Comparison of ENCODE assay signal across 1 cellular context in the genomic region with DNA sequence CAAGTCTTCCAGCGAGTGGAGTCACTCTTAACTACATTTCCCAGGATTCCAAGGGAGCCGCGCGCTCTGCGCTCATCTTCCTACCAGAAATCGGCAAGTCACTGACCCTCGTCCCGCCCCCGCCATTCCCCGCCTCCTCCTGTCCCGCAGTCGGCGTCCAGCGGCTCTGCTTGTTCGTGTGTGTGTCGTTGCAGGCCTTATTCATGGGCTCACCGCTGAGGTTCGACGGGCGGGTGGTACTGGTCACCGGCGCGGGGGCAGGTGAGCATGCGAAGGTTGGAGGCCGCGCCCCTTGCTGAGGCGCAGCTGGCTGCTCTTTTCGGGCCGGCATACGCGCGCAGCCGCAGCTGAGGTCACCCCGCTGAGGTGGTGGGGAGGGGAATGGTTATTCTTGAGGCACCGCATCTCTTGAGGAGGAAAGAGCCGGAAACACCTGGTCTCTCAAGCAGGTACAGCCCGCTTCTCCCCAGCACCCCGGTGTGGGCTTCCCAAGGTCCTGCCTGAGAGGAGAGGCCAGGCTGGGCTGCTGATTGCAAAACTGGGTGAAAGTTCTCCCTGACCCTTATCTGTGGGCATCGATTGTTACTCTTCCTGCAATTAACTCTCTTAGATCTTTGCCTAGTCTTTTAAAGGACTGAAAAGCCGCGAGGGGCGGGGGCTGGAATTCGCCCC.
TF ChIP-seq lines count a peak whose summit lies in the region.

A gene with protein sequence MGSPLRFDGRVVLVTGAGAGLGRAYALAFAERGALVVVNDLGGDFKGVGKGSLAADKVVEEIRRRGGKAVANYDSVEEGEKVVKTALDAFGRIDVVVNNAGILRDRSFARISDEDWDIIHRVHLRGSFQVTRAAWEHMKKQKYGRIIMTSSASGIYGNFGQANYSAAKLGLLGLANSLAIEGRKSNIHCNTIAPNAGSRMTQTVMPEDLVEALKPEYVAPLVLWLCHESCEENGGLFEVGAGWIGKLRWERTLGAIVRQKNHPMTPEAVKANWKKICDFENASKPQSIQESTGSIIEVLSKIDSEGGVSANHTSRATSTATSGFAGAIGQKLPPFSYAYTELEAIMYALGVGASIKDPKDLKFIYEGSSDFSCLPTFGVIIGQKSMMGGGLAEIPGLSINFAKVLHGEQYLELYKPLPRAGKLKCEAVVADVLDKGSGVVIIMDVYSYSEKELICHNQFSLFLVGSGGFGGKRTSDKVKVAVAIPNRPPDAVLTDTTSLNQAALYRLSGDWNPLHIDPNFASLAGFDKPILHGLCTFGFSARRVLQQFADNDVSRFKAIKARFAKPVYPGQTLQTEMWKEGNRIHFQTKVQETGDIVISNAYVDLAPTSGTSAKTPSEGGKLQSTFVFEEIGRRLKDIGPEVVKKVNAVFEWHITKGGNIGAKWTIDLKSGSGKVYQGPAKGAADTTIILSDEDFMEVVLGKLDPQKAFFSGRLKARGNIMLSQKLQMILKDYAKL (plus strand): TSS at position 125 of the 672 bp plus-strand sequence. CDS start 79 bp downstream, at position 204.

TF ChIP-seq in K562, 482 proteins besides CTCF, POLR2A, EP300 and RAD21 (continued from another document and continues in another):
- TF ChIP-seq, protein P1, sequence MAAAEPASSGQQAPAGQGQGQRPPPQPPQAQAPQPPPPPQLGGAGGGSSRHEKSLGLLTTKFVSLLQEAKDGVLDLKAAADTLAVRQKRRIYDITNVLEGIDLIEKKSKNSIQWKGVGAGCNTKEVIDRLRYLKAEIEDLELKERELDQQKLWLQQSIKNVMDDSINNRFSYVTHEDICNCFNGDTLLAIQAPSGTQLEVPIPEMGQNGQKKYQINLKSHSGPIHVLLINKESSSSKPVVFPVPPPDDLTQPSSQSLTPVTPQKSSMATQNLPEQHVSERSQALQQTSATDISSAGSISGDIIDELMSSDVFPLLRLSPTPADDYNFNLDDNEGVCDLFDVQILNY (CRISPR knock-in tag; IDR thresholded peaks at IDR 0.05) = peak; percentile 76
- TF ChIP-seq RBFOX2 (IDR thresholded peaks at IDR 0.05; ENCODE audit: low read depth, low read length) = peak; percentile 90
- TF ChIP-seq TEAD4 (IDR thresholded peaks at IDR 0.05; ENCODE audit: low read length) = no peak
- TF ChIP-seq TEAD4 (CRISPR knock-in tag; IDR thresholded peaks at IDR 0.05; ENCODE audit: borderline replicate concordance) = no peak
- TF ChIP-seq, protein P2, sequence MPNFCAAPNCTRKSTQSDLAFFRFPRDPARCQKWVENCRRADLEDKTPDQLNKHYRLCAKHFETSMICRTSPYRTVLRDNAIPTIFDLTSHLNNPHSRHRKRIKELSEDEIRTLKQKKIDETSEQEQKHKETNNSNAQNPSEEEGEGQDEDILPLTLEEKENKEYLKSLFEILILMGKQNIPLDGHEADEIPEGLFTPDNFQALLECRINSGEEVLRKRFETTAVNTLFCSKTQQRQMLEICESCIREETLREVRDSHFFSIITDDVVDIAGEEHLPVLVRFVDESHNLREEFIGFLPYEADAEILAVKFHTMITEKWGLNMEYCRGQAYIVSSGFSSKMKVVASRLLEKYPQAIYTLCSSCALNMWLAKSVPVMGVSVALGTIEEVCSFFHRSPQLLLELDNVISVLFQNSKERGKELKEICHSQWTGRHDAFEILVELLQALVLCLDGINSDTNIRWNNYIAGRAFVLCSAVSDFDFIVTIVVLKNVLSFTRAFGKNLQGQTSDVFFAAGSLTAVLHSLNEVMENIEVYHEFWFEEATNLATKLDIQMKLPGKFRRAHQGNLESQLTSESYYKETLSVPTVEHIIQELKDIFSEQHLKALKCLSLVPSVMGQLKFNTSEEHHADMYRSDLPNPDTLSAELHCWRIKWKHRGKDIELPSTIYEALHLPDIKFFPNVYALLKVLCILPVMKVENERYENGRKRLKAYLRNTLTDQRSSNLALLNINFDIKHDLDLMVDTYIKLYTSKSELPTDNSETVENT (CRISPR knock-in tag; IDR thresholded peaks at IDR 0.05) = no peak
- TF ChIP-seq BCOR (IDR thresholded peaks at IDR 0.05) = peak; percentile 32; the same call in 1 of the 2 replicates
- peak; percentile 61 for TF ChIP-seq HMGN3 (IDR thresholded peaks at IDR 0.05; ENCODE audit: borderline replicate concordance, extremely low read depth, insufficient read length, low read depth, low read length)
- TF ChIP-seq, protein P3, sequence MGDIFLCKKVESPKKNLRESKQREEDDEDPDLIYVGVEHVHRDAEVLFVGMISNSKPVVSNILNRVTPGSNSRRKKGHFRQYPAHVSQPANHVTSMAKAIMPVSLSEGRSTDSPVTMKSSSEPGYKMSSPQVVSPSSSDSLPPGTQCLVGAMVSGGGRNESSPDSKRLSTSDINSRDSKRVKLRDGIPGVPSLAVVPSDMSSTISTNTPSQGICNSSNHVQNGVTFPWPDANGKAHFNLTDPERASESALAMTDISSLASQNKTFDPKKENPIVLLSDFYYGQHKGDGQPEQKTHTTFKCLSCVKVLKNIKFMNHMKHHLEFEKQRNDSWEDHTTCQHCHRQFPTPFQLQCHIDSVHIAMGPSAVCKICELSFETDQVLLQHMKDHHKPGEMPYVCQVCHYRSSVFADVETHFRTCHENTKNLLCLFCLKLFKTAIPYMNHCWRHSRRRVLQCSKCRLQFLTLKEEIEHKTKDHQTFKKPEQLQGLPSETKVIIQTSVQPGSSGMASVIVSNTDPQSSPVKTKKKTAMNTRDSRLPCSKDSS (IDR thresholded peaks at IDR 0.05; ENCODE audit: low read depth, partially characterized antibody) = no peak
- TF ChIP-seq SMC3 (conservative IDR thresholded peaks at IDR 0.05; ENCODE audit: insufficient read depth, low read depth, low read length) = no peak
- no peak for TF ChIP-seq PHF21A (IDR thresholded peaks at IDR 0.05; ENCODE audit: borderline replicate concordance, low read depth)
- TF ChIP-seq ILK (tag; IDR thresholded peaks at IDR 0.05; ENCODE audit: borderline replicate concordance, low read depth) = no peak
- TF ChIP-seq ZNF197 (CRISPR knock-in tag; IDR thresholded peaks at IDR 0.05; ENCODE audit: low read depth) = no peak
- TF ChIP-seq NR2F6 (CRISPR knock-in tag; IDR thresholded peaks at IDR 0.05) = no peak
- no peak for TF ChIP-seq TBL1XR1 (IDR thresholded peaks at IDR 0.05; ENCODE audit: low read length in 2 of 2)
- TF ChIP-seq MEIS2 (IDR thresholded peaks at IDR 0.05; ENCODE audit: partially characterized antibody) = peak; percentile 49
- TF ChIP-seq NFE2 (IDR thresholded peaks at IDR 0.05; ENCODE audit: low read depth) = peak; percentile 91
- TF ChIP-seq, protein P4, sequence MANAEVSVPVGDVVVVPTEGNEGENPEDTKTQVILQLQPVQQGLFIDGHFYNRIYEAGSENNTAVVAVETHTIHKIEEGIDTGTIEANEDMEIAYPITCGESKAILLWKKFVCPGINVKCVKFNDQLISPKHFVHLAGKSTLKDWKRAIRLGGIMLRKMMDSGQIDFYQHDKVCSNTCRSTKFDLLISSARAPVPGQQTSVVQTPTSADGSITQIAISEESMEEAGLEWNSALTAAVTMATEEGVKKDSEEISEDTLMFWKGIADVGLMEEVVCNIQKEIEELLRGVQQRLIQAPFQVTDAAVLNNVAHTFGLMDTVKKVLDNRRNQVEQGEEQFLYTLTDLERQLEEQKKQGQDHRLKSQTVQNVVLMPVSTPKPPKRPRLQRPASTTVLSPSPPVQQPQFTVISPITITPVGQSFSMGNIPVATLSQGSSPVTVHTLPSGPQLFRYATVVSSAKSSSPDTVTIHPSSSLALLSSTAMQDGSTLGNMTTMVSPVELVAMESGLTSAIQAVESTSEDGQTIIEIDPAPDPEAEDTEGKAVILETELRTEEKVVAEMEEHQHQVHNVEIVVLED (CRISPR knock-in tag; IDR thresholded peaks at IDR 0.05) = 0 out of 2 replicates have a peak, but pooled peaks have one; percentile 19
- TF ChIP-seq, protein P5, sequence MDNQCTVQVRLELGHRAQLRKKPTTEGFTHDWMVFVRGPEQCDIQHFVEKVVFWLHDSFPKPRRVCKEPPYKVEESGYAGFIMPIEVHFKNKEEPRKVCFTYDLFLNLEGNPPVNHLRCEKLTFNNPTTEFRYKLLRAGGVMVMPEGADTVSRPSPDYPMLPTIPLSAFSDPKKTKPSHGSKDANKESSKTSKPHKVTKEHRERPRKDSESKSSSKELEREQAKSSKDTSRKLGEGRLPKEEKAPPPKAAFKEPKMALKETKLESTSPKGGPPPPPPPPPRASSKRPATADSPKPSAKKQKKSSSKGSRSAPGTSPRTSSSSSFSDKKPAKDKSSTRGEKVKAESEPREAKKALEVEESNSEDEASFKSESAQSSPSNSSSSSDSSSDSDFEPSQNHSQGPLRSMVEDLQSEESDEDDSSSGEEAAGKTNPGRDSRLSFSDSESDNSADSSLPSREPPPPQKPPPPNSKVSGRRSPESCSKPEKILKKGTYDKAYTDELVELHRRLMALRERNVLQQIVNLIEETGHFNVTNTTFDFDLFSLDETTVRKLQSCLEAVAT (IDR thresholded peaks at IDR 0.05) = 0 out of 4 replicates have a peak, but pooled peaks of 1 of the 2 experiments have one; percentile 38
- TF ChIP-seq MBD2 (IDR thresholded peaks at IDR 0.05; ENCODE audit: borderline replicate concordance, low read depth) = peak; percentile 75; the same call in 1 of the 2 replicates
- TF ChIP-seq NONO (IDR thresholded peaks at IDR 0.05; ENCODE audit: low read depth in 2 of 2, low read length in 1 of 2) = 0 out of 4 replicates have a peak, but pooled peaks of 1 of the 2 experiments have one; percentile 15
- peak; percentile 50 for TF ChIP-seq NR2C1 (IDR thresholded peaks at IDR 0.05)
- no peak; the same call in none of the 2 replicates for TF ChIP-seq NR2C1 (tag; IDR thresholded peaks at IDR 0.05)
- TF ChIP-seq, protein P6, sequence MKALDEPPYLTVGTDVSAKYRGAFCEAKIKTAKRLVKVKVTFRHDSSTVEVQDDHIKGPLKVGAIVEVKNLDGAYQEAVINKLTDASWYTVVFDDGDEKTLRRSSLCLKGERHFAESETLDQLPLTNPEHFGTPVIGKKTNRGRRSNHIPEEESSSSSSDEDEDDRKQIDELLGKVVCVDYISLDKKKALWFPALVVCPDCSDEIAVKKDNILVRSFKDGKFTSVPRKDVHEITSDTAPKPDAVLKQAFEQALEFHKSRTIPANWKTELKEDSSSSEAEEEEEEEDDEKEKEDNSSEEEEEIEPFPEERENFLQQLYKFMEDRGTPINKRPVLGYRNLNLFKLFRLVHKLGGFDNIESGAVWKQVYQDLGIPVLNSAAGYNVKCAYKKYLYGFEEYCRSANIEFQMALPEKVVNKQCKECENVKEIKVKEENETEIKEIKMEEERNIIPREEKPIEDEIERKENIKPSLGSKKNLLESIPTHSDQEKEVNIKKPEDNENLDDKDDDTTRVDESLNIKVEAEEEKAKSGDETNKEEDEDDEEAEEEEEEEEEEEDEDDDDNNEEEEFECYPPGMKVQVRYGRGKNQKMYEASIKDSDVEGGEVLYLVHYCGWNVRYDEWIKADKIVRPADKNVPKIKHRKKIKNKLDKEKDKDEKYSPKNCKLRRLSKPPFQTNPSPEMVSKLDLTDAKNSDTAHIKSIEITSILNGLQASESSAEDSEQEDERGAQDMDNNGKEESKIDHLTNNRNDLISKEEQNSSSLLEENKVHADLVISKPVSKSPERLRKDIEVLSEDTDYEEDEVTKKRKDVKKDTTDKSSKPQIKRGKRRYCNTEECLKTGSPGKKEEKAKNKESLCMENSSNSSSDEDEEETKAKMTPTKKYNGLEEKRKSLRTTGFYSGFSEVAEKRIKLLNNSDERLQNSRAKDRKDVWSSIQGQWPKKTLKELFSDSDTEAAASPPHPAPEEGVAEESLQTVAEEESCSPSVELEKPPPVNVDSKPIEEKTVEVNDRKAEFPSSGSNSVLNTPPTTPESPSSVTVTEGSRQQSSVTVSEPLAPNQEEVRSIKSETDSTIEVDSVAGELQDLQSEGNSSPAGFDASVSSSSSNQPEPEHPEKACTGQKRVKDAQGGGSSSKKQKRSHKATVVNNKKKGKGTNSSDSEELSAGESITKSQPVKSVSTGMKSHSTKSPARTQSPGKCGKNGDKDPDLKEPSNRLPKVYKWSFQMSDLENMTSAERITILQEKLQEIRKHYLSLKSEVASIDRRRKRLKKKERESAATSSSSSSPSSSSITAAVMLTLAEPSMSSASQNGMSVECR (CRISPR knock-in tag; IDR thresholded peaks at IDR 0.05) = no peak
- peak; percentile 70 for TF ChIP-seq GABPB1 (CRISPR knock-in tag; IDR thresholded peaks at IDR 0.05)
- TF ChIP-seq, protein P7, sequence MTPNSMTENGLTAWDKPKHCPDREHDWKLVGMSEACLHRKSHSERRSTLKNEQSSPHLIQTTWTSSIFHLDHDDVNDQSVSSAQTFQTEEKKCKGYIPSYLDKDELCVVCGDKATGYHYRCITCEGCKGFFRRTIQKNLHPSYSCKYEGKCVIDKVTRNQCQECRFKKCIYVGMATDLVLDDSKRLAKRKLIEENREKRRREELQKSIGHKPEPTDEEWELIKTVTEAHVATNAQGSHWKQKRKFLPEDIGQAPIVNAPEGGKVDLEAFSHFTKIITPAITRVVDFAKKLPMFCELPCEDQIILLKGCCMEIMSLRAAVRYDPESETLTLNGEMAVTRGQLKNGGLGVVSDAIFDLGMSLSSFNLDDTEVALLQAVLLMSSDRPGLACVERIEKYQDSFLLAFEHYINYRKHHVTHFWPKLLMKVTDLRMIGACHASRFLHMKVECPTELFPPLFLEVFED (CRISPR knock-in tag; conservative IDR thresholded peaks at IDR 0.05) = no peak
- TF ChIP-seq MAZ (CRISPR knock-in tag; conservative IDR thresholded peaks at IDR 0.05 in 1 of 2, IDR thresholded peaks at IDR 0.05 in 1 of 2) = peak; percentile 20 to 82
- TF ChIP-seq ZNF699 (CRISPR knock-in tag; IDR thresholded peaks at IDR 0.05; ENCODE audit: insufficient replicate concordance) = no peak
- TF ChIP-seq CXXC5 (CRISPR knock-in tag; IDR thresholded peaks at IDR 0.05) = peak; percentile 82
- TF ChIP-seq, protein P8, sequence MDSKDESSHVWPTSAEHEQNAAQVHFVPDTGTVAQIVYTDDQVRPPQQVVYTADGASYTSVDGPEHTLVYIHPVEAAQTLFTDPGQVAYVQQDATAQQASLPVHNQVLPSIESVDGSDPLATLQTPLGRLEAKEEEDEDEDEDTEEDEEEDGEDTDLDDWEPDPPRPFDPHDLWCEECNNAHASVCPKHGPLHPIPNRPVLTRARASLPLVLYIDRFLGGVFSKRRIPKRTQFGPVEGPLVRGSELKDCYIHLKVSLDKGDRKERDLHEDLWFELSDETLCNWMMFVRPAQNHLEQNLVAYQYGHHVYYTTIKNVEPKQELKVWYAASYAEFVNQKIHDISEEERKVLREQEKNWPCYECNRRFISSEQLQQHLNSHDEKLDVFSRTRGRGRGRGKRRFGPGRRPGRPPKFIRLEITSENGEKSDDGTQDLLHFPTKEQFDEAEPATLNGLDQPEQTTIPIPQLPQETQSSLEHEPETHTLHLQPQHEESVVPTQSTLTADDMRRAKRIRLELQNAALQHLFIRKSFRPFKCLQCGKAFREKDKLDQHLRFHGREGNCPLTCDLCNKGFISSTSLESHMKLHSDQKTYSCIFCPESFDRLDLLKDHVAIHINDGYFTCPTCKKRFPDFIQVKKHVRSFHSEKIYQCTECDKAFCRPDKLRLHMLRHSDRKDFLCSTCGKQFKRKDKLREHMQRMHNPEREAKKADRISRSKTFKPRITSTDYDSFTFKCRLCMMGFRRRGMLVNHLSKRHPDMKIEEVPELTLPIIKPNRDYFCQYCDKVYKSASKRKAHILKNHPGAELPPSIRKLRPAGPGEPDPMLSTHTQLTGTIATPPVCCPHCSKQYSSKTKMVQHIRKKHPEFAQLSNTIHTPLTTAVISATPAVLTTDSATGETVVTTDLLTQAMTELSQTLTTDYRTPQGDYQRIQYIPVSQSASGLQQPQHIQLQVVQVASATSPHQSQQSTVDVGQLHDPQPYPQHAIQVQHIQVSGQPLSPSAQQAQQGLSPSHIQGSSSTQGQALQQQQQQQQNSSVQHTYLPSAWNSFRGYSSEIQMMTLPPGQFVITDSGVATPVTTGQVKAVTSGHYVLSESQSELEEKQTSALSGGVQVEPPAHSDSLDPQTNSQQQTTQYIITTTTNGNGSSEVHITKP (IDR thresholded peaks at IDR 0.05; ENCODE audit: partially characterized antibody) = peak; percentile 37
- peak; percentile 67 for TF ChIP-seq KDM5B (IDR thresholded peaks at IDR 0.05; ENCODE audit: insufficient replicate concordance, low read depth, low read length)
- TF ChIP-seq EZH2 (IDR thresholded peaks at IDR 0.05; ENCODE audit: borderline replicate concordance, low read depth, low read length) = no peak
- 0 out of 2 replicates have a peak, but pooled peaks have one; percentile 31 for TF ChIP-seq ZNF75A (CRISPR knock-in tag; IDR thresholded peaks at IDR 0.05)
- peak; percentile 54; the same call in 1 of the 2 replicates for TF ChIP-seq L3MBTL2 (IDR thresholded peaks at IDR 0.05)
